Comparison of ENCODE assay signal across 11 cellular contexts in genomic region chr10:124734311-124735166, GRCh38. TPM values are rescaled to one million over a fixed set of nuclear protein-coding genes. Genes with fewer than 3 reads are reported as not detected.
DNase-seq lines count a peak whose midpoint lies in the region; ATAC-seq, FAIRE-seq and TF ChIP-seq lines count a peak whose summit lies in the region.
"Had no signal": no experiment of that assay in that cellular context is flagged by ENCODE, and none has a peak within 500 bp of the region (broad histone marks: within the 10 kb centered on the region; RNA-seq: fewer than 3 reads in every experiment).

No MANE protein-coding gene starts in this region.

- no peak for FAIRE-seq in D721Med (lab: Jason Lieb, UNC)
- FAIRE-seq: islet of Langerhans had no signal

- H3K36me3 ChIP-seq in mucosa of descending colon (ENCODE audit: low read depth) (no peaks in the 10 kb centered on the region), thoracic aorta (no peaks in the 10 kb centered on the region), prostate gland (no peaks in the 10 kb centered on the region)
- H3K36me3 ChIP-seq: SJSA1 had no signal

- H3K4me3 Mint-ChIP-seq in activated T-cell treated with anti-CD3 and anti-CD28 coated beads, Interleukin-2, amount 50 U/mL, for 24 hours, result peak overlapping the region; percentile 60
- H3K4me3 Mint-ChIP-seq in activated naive CD4-positive, alpha-beta T cell treated with anti-CD3 and anti-CD28 coated beads for 36 hours, result no peak overlapping the region

- H3K36me3 Mint-ChIP-seq in activated T-cell treated with anti-CD3 and anti-CD28 coated beads, Interleukin-2, amount 50 U/mL, for 24 hours (ENCODE audit: low read depth), result peaks cover 25% of the 10 kb centered on the region
- H3K36me3 Mint-ChIP-seq in activated naive CD4-positive, alpha-beta T cell treated with anti-CD3 and anti-CD28 coated beads for 36 hours (ENCODE audit: low read depth), result peaks cover 9% of the 10 kb centered on the region

- intact Hi-C loops in activated naive CD4-positive, alpha-beta T cell treated with anti-CD3 and anti-CD28 coated beads for 36 hours (cut with micrococcal nuclease), result no loop called here
- intact Hi-C loops in mucosa of descending colon (cut with DNase I, micrococcal nuclease), result no loop called here
- intact Hi-C loops in prostate gland (cut with DNase I), result loop anchor here (5.0 kb wide), 1 partner anchor 102 kb away; no protein-coding TSS in a partner anchor

- H3K27me3 ChIP-seq in thoracic aorta (replicated peaks; ENCODE audit: insufficient read depth), result no peaks in the 10 kb centered on the region
- no peaks in the 10 kb centered on the region for H3K27me3 ChIP-seq in prostate gland (replicated peaks; ENCODE audit: insufficient read depth)
- H3K27me3 ChIP-seq: SJSA1 had no signal

- no peaks in the 10 kb centered on the region for H3K27me3 Mint-ChIP-seq in activated T-cell treated with anti-CD3 and anti-CD28 coated beads, Interleukin-2, amount 50 U/mL, for 24 hours
- H3K27me3 Mint-ChIP-seq in activated naive CD4-positive, alpha-beta T cell treated with anti-CD3 and anti-CD28 coated beads for 36 hours (ENCODE audit: low read depth), result no peaks in the 10 kb centered on the region

- H3K9me3 Mint-ChIP-seq in activated T-cell treated with anti-CD3 and anti-CD28 coated beads, Interleukin-2, amount 50 U/mL, for 24 hours, result no peaks in the 10 kb centered on the region
- no peaks in the 10 kb centered on the region for H3K9me3 Mint-ChIP-seq in activated naive CD4-positive, alpha-beta T cell treated with anti-CD3 and anti-CD28 coated beads for 36 hours

- DNase-seq in activated T-cell treated with anti-CD3 and anti-CD28 coated beads, Interleukin-2, amount 50 U/mL, for 24 hours, result peak; percentile 48
- DNase-seq in activated T-cell treated with anti-CD3 and anti-CD28 coated beads for 4 hours (no peak), mucosa of descending colon (peak in 2 of 3 donors; percentile 12 to 50), thoracic aorta (ENCODE audit: low spot score) (no peak), D721Med (ENCODE audit: insufficient read length, low spot score) (no peak), NCI-H748 treated with DMSO at 0.1 percent for 48 hours (lab: John Stamatoyannopoulos, UW) (no peak), prostate gland (ENCODE audit: low spot score) (no peak)
- DNase-seq in activated naive CD4-positive, alpha-beta T cell treated with anti-CD3 and anti-CD28 coated beads for 36 hours, result peak; percentile 73
- DNase-seq: NCI-H1694 had no signal

- H3K4me1 Mint-ChIP-seq in activated T-cell treated with anti-CD3 and anti-CD28 coated beads, Interleukin-2, amount 50 U/mL, for 24 hours (ENCODE audit: low read depth), result peaks cover 97% of the 10 kb centered on the region
- peaks cover 82% of the 10 kb centered on the region for H3K4me1 Mint-ChIP-seq in activated naive CD4-positive, alpha-beta T cell treated with anti-CD3 and anti-CD28 coated beads for 36 hours (ENCODE audit: low read depth)

- ATAC-seq in mucosa of descending colon (no peak), thoracic aorta (ENCODE audit: insufficient number of reproducible peaks, low FRiP score, low read depth) (no peak)

- no peak for TF ChIP-seq CTCF in mucosa of descending colon (IDR thresholded peaks at IDR 0.05)
- no peak for TF ChIP-seq CTCF in thoracic aorta (IDR thresholded peaks at IDR 0.05)
- TF ChIP-seq CTCF in D721Med (IDR thresholded peaks at IDR 0.05; ENCODE audit: insufficient read depth, missing control alignments), result no peak
- TF ChIP-seq CTCF in prostate gland (IDR thresholded peaks at IDR 0.05), result no peak

- peak overlapping the region; percentile 85 for H3K27ac Mint-ChIP-seq in activated T-cell treated with anti-CD3 and anti-CD28 coated beads, Interleukin-2, amount 50 U/mL, for 24 hours
- H3K27ac Mint-ChIP-seq in activated naive CD4-positive, alpha-beta T cell treated with anti-CD3 and anti-CD28 coated beads for 36 hours, result peak overlapping the region; percentile 83

- CTCF ChIA-PET in activated naive CD4-positive, alpha-beta T cell treated with anti-CD3 and anti-CD28 coated beads for 36 hours (lab: Charles Lee), result interaction anchor here (1.0 to 7.9 kb wide), 11 partner anchors 7 to 95 kb away, joined by 3 to 85 read pairs (median 7); no protein-coding TSS in a partner anchor

- H3K4me1 ChIP-seq in mucosa of descending colon (ENCODE audit: low read depth) (peaks cover 82% of the 10 kb centered on the region), thoracic aorta (ENCODE audit: control insufficient read depth in 1 of 2, low read depth in 2 of 2) (peaks cover 44 to 76% of the 10 kb centered on the region in 2 donors), prostate gland (replicated peaks) (peaks cover 18% of the 10 kb centered on the region)

- H3K27ac ChIP-seq in thoracic aorta, result peak overlapping the region; percentile 28 to 66
- no peak overlapping the region for H3K27ac ChIP-seq in prostate gland
- H3K27ac ChIP-seq: SJSA1 had no signal

- H3K4me3 ChIP-seq in mucosa of descending colon (no peak overlapping the region), thoracic aorta (no peak overlapping the region), prostate gland (no peak overlapping the region)
- H3K4me3 ChIP-seq: SJSA1 had no signal

- no peaks in the 10 kb centered on the region for H3K9me3 ChIP-seq in mucosa of descending colon
- no peaks in the 10 kb centered on the region for H3K9me3 ChIP-seq in thoracic aorta
- H3K9me3 ChIP-seq in prostate gland, result no peaks in the 10 kb centered on the region
- H3K9me3 ChIP-seq: SJSA1 had no signal

- WGBS in prostate gland, result 88% methylated on average over 16 of the region's 16 CpGs

- no peak for TF ChIP-seq POLR2A in prostate gland (IDR thresholded peaks at IDR 0.05)

RNA-seq across cellular contexts. Expression of gene FAM53B, which starts 9.6 kb away (rescaled TPM):
- total RNA-seq in activated naive CD4-positive, alpha-beta T cell treated with anti-CD3 and anti-CD28 coated beads for 36 hours, result 10 to 100 TPM; 11.8 to 11.9 TPM
- 10 to 100 TPM; 37.2 to 48.0 (median 44.2) TPM for total RNA-seq in mucosa of descending colon
- 10 to 100 TPM; 26.6 to 49.5 TPM for total RNA-seq in thoracic aorta
- total RNA-seq in prostate gland, result 100 to 1,000 TPM in 1 of 2 donors, 10 to 100 TPM in 1; 28.9 to 101 TPM

RNA-seq across cellular contexts. Expression of gene EEF1AKMT2, which starts 57.1 kb away (rescaled TPM):
- 10 to 100 TPM; 22.5 to 25.5 TPM for total RNA-seq in activated naive CD4-positive, alpha-beta T cell treated with anti-CD3 and anti-CD28 coated beads for 36 hours
- total RNA-seq in mucosa of descending colon (10 to 100 TPM; 14.4 to 19.3 (median 18.0) TPM), thoracic aorta (10 to 100 TPM in 1 of 2 donors, 1 to 10 TPM in 1; 5.7 to 10.4 TPM), prostate gland (10 to 100 TPM; 15.7 to 20.5 TPM)

Comparison
In these comparisons a context has a peak if more than half of its experiments do, and no peak if none do; other contexts are left out.
1. DNase-seq: peak in activated T-cell treated with anti-CD3 and anti-CD28 coated beads, Interleukin-2, amount 50 U/mL, for 24 hours (single experiment), activated naive CD4-positive, alpha-beta T cell treated with anti-CD3 and anti-CD28 coated beads for 36 hours (single experiment) and mucosa of descending colon (2 of 3); none in activated T-cell treated with anti-CD3 and anti-CD28 coated beads for 4 hours (single experiment), thoracic aorta (single experiment), D721Med (single experiment), NCI-H748 treated with DMSO at 0.1 percent for 48 hours (single experiment) and prostate gland (single experiment).
2. H3K27ac ChIP-seq: peak in thoracic aorta (2 of 2); none in prostate gland (0 of 2).